9 cellular contexts compared by ENCODE assay signal in the genomic region with DNA sequence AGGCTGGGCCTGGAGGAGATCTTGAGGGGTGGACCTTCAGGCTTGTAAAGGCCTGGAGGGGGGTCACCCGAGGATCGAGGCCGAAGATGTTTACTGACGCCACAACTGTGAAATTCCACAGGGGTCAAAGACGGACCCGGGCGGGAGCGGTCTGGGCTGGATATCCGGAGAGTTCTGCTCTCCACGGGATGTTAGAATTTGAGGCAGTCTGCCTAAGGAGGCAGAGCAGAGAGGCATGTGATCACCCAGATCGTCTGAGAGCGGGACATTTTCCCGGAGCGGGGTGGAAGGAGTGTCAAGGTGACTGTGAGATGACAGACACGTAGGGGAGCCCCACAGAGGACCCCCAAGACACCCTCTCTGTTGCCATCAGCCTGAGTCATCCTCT. TPM values are rescaled to one million over a fixed set of nuclear protein-coding genes. Genes with fewer than 3 reads are reported as not detected.
DNase-seq lines count a peak whose midpoint lies in the region; ATAC-seq and TF ChIP-seq lines count a peak whose summit lies in the region.
"Had no signal": no experiment of that assay in that cellular context is flagged by ENCODE, and none has a peak within 500 bp of the region (broad histone marks: within the 10 kb centered on the region; RNA-seq: fewer than 3 reads in every experiment).

No MANE protein-coding gene starts in this region.

- TF ChIP-seq POLR2A in gastroesophageal sphincter (IDR thresholded peaks at IDR 0.05): peak in 1 of 2 donors; percentile 27
- no peak for TF ChIP-seq POLR2A in uterus (IDR thresholded peaks at IDR 0.05)

- peak; percentile 73 for ATAC-seq in gastroesophageal sphincter
- ATAC-seq in GM21576 (IDR thresholded peaks at IDR 0.05; ENCODE audit: unreplicated experiment): no peak

- H3K36me3 Mint-ChIP-seq in neural crest cell (ENCODE audit: low read depth): no peaks in the 10 kb centered on the region

- H3K9me3 Mint-ChIP-seq in neural crest cell: no peaks in the 10 kb centered on the region

- peaks cover 51% of the 10 kb centered on the region for H3K4me1 Mint-ChIP-seq in neural crest cell

- DNase-seq in ascending aorta (ENCODE audit: low spot score in 2 of 2) (peak in 1 of 2 donors; percentile 84), neural crest cell (ENCODE audit: low read depth, low spot score) (no peak), uterus (peak; percentile 51 to 61), HuH-7.5 (ENCODE audit: low spot score) (no peak), NCI-H128 (lab: John Stamatoyannopoulos, UW; ENCODE audit: unreplicated experiment) (no peak)

- H3K4me3 ChIP-seq in ascending aorta (peak overlapping the region in 1 of 2 donors; percentile 45), gastroesophageal sphincter (peak overlapping the region in 1 of 2 donors; percentile 37), uterus (peak overlapping the region in 1 of 2 donors; percentile 15)

- TF ChIP-seq EP300 in gastroesophageal sphincter (IDR thresholded peaks at IDR 0.05): no peak

- H3K27me3 ChIP-seq in ascending aorta: no peaks in the 10 kb centered on the region
- H3K27me3 ChIP-seq in gastroesophageal sphincter: no peaks in the 10 kb centered on the region
- H3K27me3 ChIP-seq in uterus: no peaks in the 10 kb centered on the region

- intact Hi-C loops in ascending aorta (cut with DNase I) (loop anchor here (1.0 kb wide), 1 partner anchor 10 kb away; no protein-coding TSS in a partner anchor), uterus (cut with DNase I; ENCODE audit: low total_unique reads) (no loop called here)

- peak overlapping the region; percentile 93 to 94 for H3K27ac ChIP-seq in ascending aorta
- peak overlapping the region; percentile 79 to 98 (median 90) for H3K27ac ChIP-seq in gastroesophageal sphincter
- H3K27ac ChIP-seq in uterus: peak overlapping the region; percentile 83
- H3K27ac ChIP-seq: HL-60, VCaP had no signal

- WGBS in gastroesophageal sphincter (ENCODE audit: low coverage in 1 of 2), 2 donors: 2 to 15% methylated on average over 10 to 13 of the region's 15 CpGs

- no peaks in the 10 kb centered on the region for H3K36me3 ChIP-seq in ascending aorta
- no peaks in the 10 kb centered on the region for H3K36me3 ChIP-seq in gastroesophageal sphincter
- H3K36me3 ChIP-seq in uterus: no peaks in the 10 kb centered on the region

- TF ChIP-seq CTCF in ascending aorta (IDR thresholded peaks at IDR 0.05): no peak
- TF ChIP-seq CTCF in gastroesophageal sphincter (IDR thresholded peaks at IDR 0.05): no peak
- no peak for TF ChIP-seq CTCF in neural crest cell (conservative IDR thresholded peaks at IDR 0.05)
- no peak for TF ChIP-seq CTCF in uterus (IDR thresholded peaks at IDR 0.05)

- H3K9me3 ChIP-seq in ascending aorta (no peaks in the 10 kb centered on the region), gastroesophageal sphincter (no peaks in the 10 kb centered on the region), uterus (no peaks in the 10 kb centered on the region)

- peak overlapping the region; percentile 45 for H3K4me3 Mint-ChIP-seq in neural crest cell

- H3K4me1 ChIP-seq in ascending aorta (peaks cover 14 to 48% of the 10 kb centered on the region in 2 donors), gastroesophageal sphincter (peaks cover 2 to 84% (median 46%) of the 10 kb centered on the region in 3 donors), uterus (peaks cover 0 to 6% of the 10 kb centered on the region in 2 donors)

- H3K27ac Mint-ChIP-seq in neural crest cell (ENCODE audit: unreplicated experiment): no peak overlapping the region

- no peaks in the 10 kb centered on the region for H3K27me3 Mint-ChIP-seq in neural crest cell (ENCODE audit: low read depth)

RNA-seq across cellular contexts. Expression of a gene that starts 13.2 kb away (rescaled TPM):
- total RNA-seq in ascending aorta (52.8 TPM), gastroesophageal sphincter (10 to 100 TPM; 12.9 to 19.0 (median 14.6) TPM), neural crest cell (11.1 and 12.3 TPM in 2 replicates), uterus (10 to 100 TPM in 1 of 4 donors, 1 to 10 TPM in 3; 3.8 to 22.2 (median 6.9) TPM)

RNA-seq across cellular contexts. Expression of a gene that starts 33.4 kb away (rescaled TPM):
- total RNA-seq in ascending aorta: 10.0 TPM
- 1 to 10 TPM; 3.8 to 8.9 (median 6.3) TPM for total RNA-seq in gastroesophageal sphincter
- 24.1 and 25.2 TPM in 2 replicates for total RNA-seq in neural crest cell
- total RNA-seq in uterus: 10 to 100 TPM in 1 of 4 donors, 1 to 10 TPM in 3; 2.4 to 17.5 (median 6.7) TPM

RNA-seq across cellular contexts. Expression of a gene that starts 37.4 kb away (rescaled TPM):
- total RNA-seq in ascending aorta (not detected), gastroesophageal sphincter (1 to 10 TPM in 3 of 4 donors, under 1 TPM in 1; 0.96 to 4.0 (median 2.0) TPM), neural crest cell (6.4 and 6.5 TPM in 2 replicates), uterus (1 to 10 TPM in 1 of 4 donors, under 1 TPM in 1, not detected in 2; 0.26 to 7.5 TPM)

RNA-seq across cellular contexts. Expression of a gene that starts 43.4 kb away (rescaled TPM):
- total RNA-seq in ascending aorta (638 TPM), gastroesophageal sphincter (10 to 100 TPM; 10.9 to 67.4 (median 42.7) TPM), neural crest cell (0.68 and 1.5 TPM in 2 replicates), uterus (under 1 TPM in 3 of 4 donors, not detected in 1; 0.26 to 0.69 (median 0.67) TPM)

Comparison
In these comparisons a context has a peak if more than half of its experiments do, and no peak if none do; other contexts are left out.
1. DNase-seq: peak in uterus (2 of 2); none in neural crest cell (single experiment), HuH-7.5 (single experiment) and NCI-H128 (single experiment).
2. Peak in every context shown above with its lines, with median percentiles within 50 percentile points of each other: H3K27ac ChIP-seq.